In the genomic region with DNA sequence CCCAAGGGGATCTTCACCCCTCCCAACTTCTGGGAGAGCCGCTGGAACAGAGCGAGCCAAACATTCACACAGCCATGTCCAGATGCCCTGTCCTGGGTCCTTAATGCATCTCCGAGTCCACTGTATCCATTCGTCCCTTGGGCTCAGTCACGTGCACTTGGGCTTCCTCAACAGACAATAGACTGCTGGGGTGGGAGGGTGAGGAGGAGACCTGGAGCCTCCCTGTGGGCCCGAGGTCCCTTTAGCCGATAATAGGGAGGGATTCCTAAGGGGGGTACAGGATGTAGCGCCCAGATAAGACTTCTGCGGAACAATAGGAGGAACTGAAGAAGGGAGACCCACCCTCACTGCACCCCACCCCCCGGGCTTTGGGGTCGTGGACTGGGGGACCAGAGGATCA, we compare ENCODE assay signal across 1 cellular context.
A peak's percentile ranks its signal among the peaks of the same experiment; 100 is the strongest.
TF ChIP-seq lines count a peak whose summit lies in the region.

No MANE protein-coding gene starts in this region.

TF ChIP-seq in K562, 482 proteins besides CTCF, POLR2A, EP300 and RAD21:
- TF ChIP-seq CCAR2 (IDR thresholded peaks at IDR 0.05; ENCODE audit: low read depth, low read length), result no peak
- TF ChIP-seq BHLHE40 (IDR thresholded peaks at IDR 0.05; ENCODE audit: low read length), result peak; percentile 52
- no peak for TF ChIP-seq POU5F1 (IDR thresholded peaks at IDR 0.05; ENCODE audit: borderline replicate concordance, low read depth, low read length, partially characterized antibody)
- TF ChIP-seq, protein P1, sequence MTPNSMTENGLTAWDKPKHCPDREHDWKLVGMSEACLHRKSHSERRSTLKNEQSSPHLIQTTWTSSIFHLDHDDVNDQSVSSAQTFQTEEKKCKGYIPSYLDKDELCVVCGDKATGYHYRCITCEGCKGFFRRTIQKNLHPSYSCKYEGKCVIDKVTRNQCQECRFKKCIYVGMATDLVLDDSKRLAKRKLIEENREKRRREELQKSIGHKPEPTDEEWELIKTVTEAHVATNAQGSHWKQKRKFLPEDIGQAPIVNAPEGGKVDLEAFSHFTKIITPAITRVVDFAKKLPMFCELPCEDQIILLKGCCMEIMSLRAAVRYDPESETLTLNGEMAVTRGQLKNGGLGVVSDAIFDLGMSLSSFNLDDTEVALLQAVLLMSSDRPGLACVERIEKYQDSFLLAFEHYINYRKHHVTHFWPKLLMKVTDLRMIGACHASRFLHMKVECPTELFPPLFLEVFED (CRISPR knock-in tag; conservative IDR thresholded peaks at IDR 0.05), result no peak
